In the genomic region with DNA sequence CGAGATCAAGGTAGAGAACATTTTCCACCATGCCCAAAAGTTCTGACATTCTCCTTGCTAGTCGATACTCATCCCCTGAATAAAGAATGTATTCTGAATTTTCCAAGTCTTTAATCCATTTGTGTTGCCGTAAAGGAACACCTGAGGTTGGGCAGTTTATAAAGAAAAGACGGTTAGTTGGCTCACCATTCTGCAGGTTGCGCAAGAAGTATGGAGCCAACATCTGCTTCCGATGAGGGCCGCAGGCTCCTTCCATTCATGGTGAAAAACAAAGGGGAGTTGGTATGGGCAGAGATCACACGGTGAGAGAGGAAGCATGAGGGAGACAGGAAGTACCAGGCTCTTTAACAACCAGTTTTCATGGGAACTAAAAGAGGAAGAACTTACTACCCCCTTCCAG, we compare ENCODE assay signal across 24 cellular contexts.
"Had no signal": no experiment of that assay in that cellular context is flagged by ENCODE, and none has a peak within 500 bp of the region (broad histone marks: within the 10 kb centered on the region; RNA-seq: fewer than 3 reads in every experiment).

No MANE protein-coding gene starts in this region.

- DNase-seq: Kasumi-1, MM.1S, NCI-H1092, NCI-H1105 treated with DMSO at 0.1 percent for 48 hours, NCI-H1417 treated with DMSO at 0.1 percent for 48 hours, NCI-H146, NCI-H1694 treated with DMSO at 0.1 percent for 48 hours, NCI-H1930, NCI-H2081, NCI-H2107, NCI-H226, NCI-H446, NCI-H510A, NCI-H524 treated with DMSO at 0.1 percent for 48 hours, NCI-H69, NCI-H774, Right ventricle myocardium superior, RPMI8226, SIG-M5 had no signal

- H3K36me3 ChIP-seq: SJSA1 had no signal

- H3K27ac ChIP-seq: KMS-11, SJSA1, SK-N-MC had no signal

- FAIRE-seq: RCC 7860 had no signal

- H3K27me3 ChIP-seq: SJSA1 had no signal

- H3K9me3 ChIP-seq: SJSA1 had no signal

- H3K4me2 ChIP-seq: KMS-11 had no signal

- H3K4me3 ChIP-seq: SJSA1, SK-N-MC had no signal

- H3K9ac ChIP-seq: KMS-11 had no signal

- H3K27me3 Mint-ChIP-seq: IgD-negative memory B cell had no signal
